In the genomic region with DNA sequence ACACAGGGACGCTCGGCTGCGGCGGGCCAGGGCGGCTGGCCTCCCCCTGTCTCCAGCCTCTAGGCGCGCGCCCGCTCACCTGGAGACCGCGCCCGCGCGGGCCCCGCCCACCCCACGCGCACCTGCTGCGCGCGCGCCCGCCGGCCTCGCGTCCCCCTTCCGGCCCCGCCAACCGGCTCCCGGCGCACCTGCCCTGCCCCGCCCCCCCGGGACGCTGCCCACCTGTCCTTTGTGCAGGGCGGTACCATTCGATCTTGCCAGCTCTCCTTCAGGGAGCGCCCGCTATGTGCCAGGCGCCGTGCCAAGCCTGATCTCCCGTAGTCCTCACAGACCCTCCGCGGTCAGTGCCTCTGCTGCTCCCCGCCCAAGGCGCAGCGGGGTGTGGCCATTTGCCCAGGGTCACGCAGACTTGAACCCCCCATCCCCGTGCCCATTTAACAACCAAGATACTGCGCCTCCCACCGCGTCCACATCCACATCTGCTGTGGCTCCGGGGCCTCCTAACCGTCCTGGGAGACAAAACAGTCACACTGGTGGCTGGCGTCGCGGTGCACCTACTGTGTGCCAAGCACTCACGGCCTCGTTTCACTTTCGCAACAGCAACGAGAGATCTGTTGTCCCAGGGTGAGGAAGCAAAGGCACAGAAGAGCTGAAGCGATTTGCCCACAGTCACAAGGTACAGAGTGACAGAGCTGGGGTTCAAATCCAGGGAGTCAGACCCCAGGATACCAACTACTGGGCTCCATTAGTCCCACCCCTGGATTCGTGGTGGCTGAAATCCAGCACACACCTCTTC, we compare ENCODE assay signal across 8 cellular contexts. TPM values are rescaled to one million over a fixed set of nuclear protein-coding genes. Genes with fewer than 3 reads are reported as not detected.
A peak's percentile ranks its signal among the peaks of the same experiment; 100 is the strongest.
DNase-seq lines count a peak whose midpoint lies in the region; ATAC-seq and TF ChIP-seq lines count a peak whose summit lies in the region.

No MANE protein-coding gene starts in this region.

- H3K27me3 Mint-ChIP-seq in stimulated activated naive B cell treated with anti-CD40 and anti-IgM and Interleukin-4, amounts not matched to agents 10 μg/mL and 1 μg/mL and 100 μg/mL, for 72 hours: no peaks in the 10 kb centered on the region

- peaks cover 38 to 61% of the 10 kb centered on the region in 2 donors for H3K4me1 Mint-ChIP-seq in stimulated activated naive B cell treated with anti-CD40 and anti-IgM and Interleukin-4, amounts not matched to agents 10 μg/mL and 1 μg/mL and 100 μg/mL, for 72 hours

- DNase-seq in Karpas-422 (peak; percentile 53), T follicular helper cell (ENCODE audit: low read depth) (peak; percentile 57), astrocyte of the cerebellum (ENCODE audit: low read depth) (no peak), kidney epithelial cell (ENCODE audit: low read depth) (no peak), epidermal melanocyte (ENCODE audit: insufficient read length, low spot score) (no peak), dermis blood vessel endothelial cell (no peak)
- no peak for DNase-seq in stimulated activated naive B cell treated with anti-CD40 and anti-IgM and Interleukin-4, amounts not matched to agents 10 μg/mL and 1 μg/mL and 100 μg/mL, for 72 hours

- TF ChIP-seq CTCF in astrocyte of the cerebellum (IDR thresholded peaks at IDR 0.05; ENCODE audit: low read depth, low read length, missing control alignments) (no peak), kidney epithelial cell (IDR thresholded peaks at IDR 0.05; ENCODE audit: insufficient read depth, low read length, poor library complexity, severe bottlenecking) (no peak)

- no peaks in the 10 kb centered on the region for H3K9me3 Mint-ChIP-seq in stimulated activated naive B cell treated with anti-CD40 and anti-IgM and Interleukin-4, amounts not matched to agents 10 μg/mL and 1 μg/mL and 100 μg/mL, for 72 hours

- H3K27ac Mint-ChIP-seq in stimulated activated naive B cell treated with anti-CD40 and anti-IgM and Interleukin-4, amounts not matched to agents 10 μg/mL and 1 μg/mL and 100 μg/mL, for 72 hours: peak overlapping the region; percentile 92

- peak overlapping the region; percentile 95 to 96 for H3K4me3 Mint-ChIP-seq in stimulated activated naive B cell treated with anti-CD40 and anti-IgM and Interleukin-4, amounts not matched to agents 10 μg/mL and 1 μg/mL and 100 μg/mL, for 72 hours

- 0 out of 2 replicates have a peak, but pooled peaks cover 5% of the 10 kb centered on the region for H4K20me1 ChIP-seq in Karpas-422 (ENCODE audit: insufficient read depth, low read depth, low read length)

- H3K4me3 ChIP-seq in Karpas-422 (ENCODE audit: low read length) (peak overlapping the region; percentile 38; the same call in 1 of the 2 replicates), astrocyte of the cerebellum (ENCODE audit: low read depth, low read length) (peak overlapping the region; percentile 34), kidney epithelial cell (ENCODE audit: low read depth, low read length) (peak overlapping the region; percentile 29)

- in situ Hi-C loops in astrocyte of the cerebellum (cut with HindIII; ENCODE audit: low sequenced_read_pairs): no loop called here

- no peaks in the 10 kb centered on the region for H3K79me2 ChIP-seq in Karpas-422 (ENCODE audit: low read length)

- H3K4me2 ChIP-seq in Karpas-422 (ENCODE audit: low read depth, low read length, poor library complexity, severe bottlenecking): peak overlapping the region; percentile 57

- H3K27me3 ChIP-seq in Karpas-422 (ENCODE audit: low read length) (peaks cover 2% of the 10 kb centered on the region; the same call in 1 of the 2 replicates), kidney epithelial cell (ENCODE audit: control insufficient read depth, insufficient read depth, low read length) (peaks cover 23% of the 10 kb centered on the region)

- H3K9ac ChIP-seq in Karpas-422 (ENCODE audit: low read length): no peak overlapping the region

- no peaks in the 10 kb centered on the region for H3K36me3 ChIP-seq in Karpas-422 (ENCODE audit: insufficient read depth, low read length)
- no peaks in the 10 kb centered on the region for H3K36me3 ChIP-seq in kidney epithelial cell (ENCODE audit: control insufficient read depth, insufficient read depth, low read length)

- H2AFZ ChIP-seq in Karpas-422 (ENCODE audit: low read length): no peak overlapping the region

- H3K4me1 ChIP-seq in Karpas-422 (ENCODE audit: low read length): peaks cover 17% of the 10 kb centered on the region

- H3K36me3 Mint-ChIP-seq in stimulated activated naive B cell treated with anti-CD40 and anti-IgM and Interleukin-4, amounts not matched to agents 10 μg/mL and 1 μg/mL and 100 μg/mL, for 72 hours: peaks cover 0 to 3% of the 10 kb centered on the region in 2 donors

- H3K9me3 ChIP-seq in Karpas-422 (ENCODE audit: low read length): no peaks in the 10 kb centered on the region

- ATAC-seq in GM18909 (IDR thresholded peaks at IDR 0.05; ENCODE audit: poor library complexity, unreplicated experiment): peak; percentile 29
- peak; percentile 9 to 25 for ATAC-seq in stimulated activated naive B cell treated with anti-CD40 and anti-IgM and Interleukin-4, amounts not matched to agents 10 μg/mL and 1 μg/mL and 100 μg/mL, for 72 hours (replicated peaks)

- H3K27ac ChIP-seq in Karpas-422 (ENCODE audit: low read length): no peak overlapping the region

- no peaks in the 10 kb centered on the region for H3K9me2 ChIP-seq in Karpas-422 (replicated peaks; ENCODE audit: insufficient read depth, low read length)

RNA-seq across cellular contexts. Expression of gene NOL4L, which starts 48.1 kb away (rescaled TPM):
- 0.25 and 1.5 TPM in 2 replicates for total RNA-seq in Karpas-422 (2014; rRNA removed; shearing (Covaris generic); ENCODE audit: low replicate concordance)
- total RNA-seq in kidney epithelial cell: 31.4 and 35.7 TPM in 2 replicates
- total RNA-seq in dermis blood vessel endothelial cell: 15.8 and 16.5 TPM in 2 replicates

Comparison
In these comparisons a context has a peak if more than half of its experiments do, and no peak if none do; other contexts are left out.
1. DNase-seq: peak in Karpas-422 (single experiment) and T follicular helper cell (single experiment); none in astrocyte of the cerebellum (single experiment), kidney epithelial cell (single experiment), stimulated activated naive B cell treated with anti-CD40 and anti-IgM and Interleukin-4, amounts not matched to agents 10 μg/mL and 1 μg/mL and 100 μg/mL, for 72 hours (single experiment), epidermal melanocyte (single experiment) and dermis blood vessel endothelial cell (single experiment).
2. Peak in every context shown above with its lines, with median percentiles within 50 percentile points of each other: H3K4me3 ChIP-seq.